14 cellular contexts compared by ENCODE assay signal in genomic region chr9:88966894-88967676, GRCh38. TPM values are rescaled to one million over a fixed set of nuclear protein-coding genes. Genes with fewer than 3 reads are reported as not detected.
DNase-seq lines count a peak whose midpoint lies in the region; ATAC-seq and TF ChIP-seq lines count a peak whose summit lies in the region.
"Had no signal": no experiment of that assay in that cellular context is flagged by ENCODE, and none has a peak within 500 bp of the region (broad histone marks: within the 10 kb centered on the region; RNA-seq: fewer than 3 reads in every experiment).

No MANE protein-coding gene starts in this region.

- no peaks in the 10 kb centered on the region for H3K36me3 Mint-ChIP-seq in type B pancreatic cell

- H3K9me3 ChIP-seq in WERI-Rb-1 (ENCODE audit: severe bottlenecking) (peaks cover 2% of the 10 kb centered on the region), gastroesophageal sphincter (no peaks in the 10 kb centered on the region)
- H3K9me3 ChIP-seq: BE2C, Caco-2, HAP-1 had no signal

- H3K18ac ChIP-seq in mesendoderm (ENCODE audit: low read length), result no peak overlapping the region

- TF ChIP-seq EP300 in gastroesophageal sphincter (IDR thresholded peaks at IDR 0.05), result no peak

- no peak overlapping the region for H2BK15ac ChIP-seq in mesendoderm (replicated peaks; ENCODE audit: low read depth)

- H2AK5ac ChIP-seq in mesendoderm (ENCODE audit: low read length), result peak overlapping the region; percentile 14

- no peak overlapping the region for H3K56ac ChIP-seq in mesendoderm (ENCODE audit: low read length)

- no peaks in the 10 kb centered on the region for H3K4me1 ChIP-seq in mesendoderm (ENCODE audit: control insufficient read depth, low read depth, low read length)
- no peaks in the 10 kb centered on the region for H3K4me1 ChIP-seq in gastroesophageal sphincter
- H3K4me1 ChIP-seq: BE2C, Caco-2, HAP-1 had no signal

- no peak overlapping the region for H3K27ac Mint-ChIP-seq in type B pancreatic cell
- H3K27ac Mint-ChIP-seq: CD4-positive, alpha-beta T cell had no signal

- H3K9ac ChIP-seq in mesendoderm (ENCODE audit: low read length), result no peak overlapping the region

- H3K4me1 Mint-ChIP-seq in type B pancreatic cell (ENCODE audit: unreplicated experiment), result peaks cover 8% of the 10 kb centered on the region

- no peak overlapping the region for H3K4me3 ChIP-seq in WERI-Rb-1 (ENCODE audit: low read depth, low read length)
- no peak overlapping the region for H3K4me3 ChIP-seq in mesendoderm (ENCODE audit: low read length)
- no peak overlapping the region for H3K4me3 ChIP-seq in gastroesophageal sphincter
- H3K4me3 ChIP-seq: HAP-1 had no signal

- no peak overlapping the region for H2BK120ac ChIP-seq in mesendoderm (ENCODE audit: low read depth, low read length)

- H3K36me3 ChIP-seq in WERI-Rb-1, result no peaks in the 10 kb centered on the region
- no peaks in the 10 kb centered on the region for H3K36me3 ChIP-seq in mesendoderm (ENCODE audit: control insufficient read depth, insufficient read depth, low read length)
- no peaks in the 10 kb centered on the region for H3K36me3 ChIP-seq in gastroesophageal sphincter
- H3K36me3 ChIP-seq: BE2C, HAP-1 had no signal

- no peak overlapping the region for H3K4me2 ChIP-seq in mesendoderm (ENCODE audit: low read length)

- no peak overlapping the region for H3K4ac ChIP-seq in mesendoderm (ENCODE audit: low read depth, low read length)

- H3K79me1 ChIP-seq in mesendoderm (ENCODE audit: low read length), result no peaks in the 10 kb centered on the region

- H3K79me2 ChIP-seq in mesendoderm (ENCODE audit: control insufficient read depth, insufficient read depth, low read length), result no peaks in the 10 kb centered on the region

- no peak for TF ChIP-seq POLR2A in gastroesophageal sphincter (IDR thresholded peaks at IDR 0.05)

- no peak for ATAC-seq in gastroesophageal sphincter
- ATAC-seq: HepG2 had no signal

- H4K8ac ChIP-seq in mesendoderm (ENCODE audit: low read depth, low read length), result no peak overlapping the region

- no peaks in the 10 kb centered on the region for H3K9me3 Mint-ChIP-seq in type B pancreatic cell
- H3K9me3 Mint-ChIP-seq: CD4-positive, alpha-beta T cell had no signal

- H4K5ac ChIP-seq in mesendoderm (ENCODE audit: low read length), result no peak overlapping the region

- H2BK5ac ChIP-seq in mesendoderm (ENCODE audit: low read length), result no peak overlapping the region

- H3K27me3 ChIP-seq in WERI-Rb-1 (ENCODE audit: insufficient read depth, low read depth, severe bottlenecking), result no peaks in the 10 kb centered on the region
- no peaks in the 10 kb centered on the region for H3K27me3 ChIP-seq in mesendoderm (ENCODE audit: insufficient read depth, low read length, poor library complexity)
- H3K27me3 ChIP-seq in gastroesophageal sphincter, result no peaks in the 10 kb centered on the region
- H3K27me3 ChIP-seq: BE2C had no signal

- no peak for TF ChIP-seq CTCF in C4-2B (conservative IDR thresholded peaks at IDR 0.05)
- TF ChIP-seq CTCF in WERI-Rb-1 (IDR thresholded peaks at IDR 0.05; ENCODE audit: low read depth, low read length), result no peak
- no peak for TF ChIP-seq CTCF in type B pancreatic cell (conservative IDR thresholded peaks at IDR 0.05)
- no peak for TF ChIP-seq CTCF in gastroesophageal sphincter (IDR thresholded peaks at IDR 0.05)

- H3K27ac ChIP-seq in C4-2B (peak overlapping the region; percentile 51), WERI-Rb-1 (peak overlapping the region; percentile 28), mesendoderm (ENCODE audit: low read depth, low read length) (no peak overlapping the region), gastroesophageal sphincter (no peak overlapping the region)

- DNase-seq in WERI-Rb-1, result peak; percentile 30
- DNase-seq in mesendoderm, result no peak
- peak; percentile 62 for DNase-seq in type B pancreatic cell (ENCODE audit: extremely low spot score, unreplicated experiment)
- no peak for DNase-seq in NCI-H82 treated with DMSO at 0.1 percent for 48 hours (lab: John Stamatoyannopoulos, UW; ENCODE audit: unreplicated experiment)
- no peak for DNase-seq in NCI-H2227 (lab: John Stamatoyannopoulos, UW; ENCODE audit: unreplicated experiment)
- DNase-seq: ACHN; BE2C; C1 segment of cervical spinal cord; Caco-2; CD4-positive, alpha-beta T cell had no signal

- WGBS in mesendoderm (ENCODE audit: extremely low coverage, insufficient coverage, low lambda C conversion rate), result no CpG with 5 or more reads among the region's 10 CpGs
- WGBS in gastroesophageal sphincter (ENCODE audit: low coverage in 1 of 2), 2 donors, result 77 to 100% methylated on average over 4 to 5 of the region's 10 CpGs

- no peak overlapping the region for H3K23ac ChIP-seq in mesendoderm (ENCODE audit: low read length)

- no peak overlapping the region for H3K4me3 Mint-ChIP-seq in type B pancreatic cell
- H3K4me3 Mint-ChIP-seq: CD4-positive, alpha-beta T cell had no signal

- peaks cover 2% of the 10 kb centered on the region for H3K27me3 Mint-ChIP-seq in type B pancreatic cell
- H3K27me3 Mint-ChIP-seq: CD4-positive, alpha-beta T cell had no signal

RNA-seq across cellular contexts. Expression of gene S1PR3, which starts 24.2 kb away (rescaled TPM):
- 7.0 TPM for polyA plus RNA-seq in mesendoderm (2013, experiment 1 of 2)
- polyA plus RNA-seq in mesendoderm (2013, experiment 2 of 2), result 7.0 TPM
- total RNA-seq in type B pancreatic cell (ENCODE audit: low replicate concordance) (9.3 and 37.9 TPM in 2 replicates), gastroesophageal sphincter (100 to 1,000 TPM in 3 of 4 donors, 10 to 100 TPM in 1; 77.9 to 351 (median 167) TPM)
- polyA plus RNA-seq: HepG2 had no signal

Comparison
In these comparisons a context has a peak if more than half of its experiments do, and no peak if none do; other contexts are left out.
1. H3K27ac ChIP-seq: peak in C4-2B (single experiment) and WERI-Rb-1 (single experiment); none in mesendoderm (single experiment) and gastroesophageal sphincter (0 of 4).
2. DNase-seq: peak in WERI-Rb-1 (single experiment) and type B pancreatic cell (single experiment); none in mesendoderm (single experiment), NCI-H82 treated with DMSO at 0.1 percent for 48 hours (single experiment) and NCI-H2227 (single experiment).